Comparison of ENCODE assay signal across 9 cellular contexts in the genomic region with DNA sequence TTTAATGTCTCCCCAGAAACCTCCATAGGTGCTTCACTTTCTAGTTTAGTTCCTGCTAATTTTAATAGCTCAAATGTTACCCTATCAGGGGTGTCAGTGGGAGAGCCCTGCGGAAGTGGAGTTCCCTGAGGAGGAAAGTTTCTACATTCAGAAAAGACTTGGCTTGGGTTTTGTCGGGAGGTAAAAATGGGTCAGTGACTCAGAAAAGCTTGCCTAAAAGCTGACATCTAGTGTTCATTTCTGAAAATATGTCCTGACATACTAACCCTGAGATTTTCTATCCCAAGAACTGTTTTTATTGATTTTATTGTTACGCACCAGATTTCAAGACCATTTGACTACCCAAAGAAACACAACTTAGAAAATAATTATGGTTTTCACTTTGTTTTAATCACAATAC. TPM values are rescaled to one million over a fixed set of nuclear protein-coding genes. Genes with fewer than 3 reads are reported as not detected.
DNase-seq lines count a peak whose midpoint lies in the region; ATAC-seq and TF ChIP-seq lines count a peak whose summit lies in the region.
"Had no signal": no experiment of that assay in that cellular context is flagged by ENCODE, and none has a peak within 500 bp of the region (broad histone marks: within the 10 kb centered on the region; RNA-seq: fewer than 3 reads in every experiment).

No MANE protein-coding gene starts in this region.

- peaks cover 38% of the 10 kb centered on the region for H3K36me3 Mint-ChIP-seq in MCF 10A (ENCODE audit: insufficient read depth, unreplicated experiment)
- H3K36me3 Mint-ChIP-seq in type B pancreatic cell, result peaks cover 3% of the 10 kb centered on the region

- BruUV-seq in MCF 10A (replicated peaks; lab: Mats Ljungman, UMichigan), result no TSS peak

- CTCF ChIA-PET in MCF 10A (lab: Yijun Ruan, JAX), result interaction anchor here (0.5 to 4.4 kb wide), 15 partner anchors 9 to 332 kb away, joined by 3 to 49 read pairs (median 5); no protein-coding TSS in a partner anchor

- H3K4me3 Mint-ChIP-seq in MCF 10A (ENCODE audit: unreplicated experiment), result no peak overlapping the region
- no peak overlapping the region for H3K4me3 Mint-ChIP-seq in type B pancreatic cell
- H3K4me3 Mint-ChIP-seq: activated naive CD4-positive, alpha-beta T cell treated with anti-CD3 and anti-CD28 coated beads, Interleukin-2, amount 10 ng/mL, durations not matched to agents 7 days and 5 days had no signal

- H3K36me3 ChIP-seq in breast epithelium, result no peaks in the 10 kb centered on the region
- no peaks in the 10 kb centered on the region for H3K36me3 ChIP-seq in fibroblast of lung (ENCODE audit: control insufficient read depth, insufficient read depth, low read length)
- no peaks in the 10 kb centered on the region for H3K36me3 ChIP-seq in vagina

- H4K20me1 ChIP-seq in fibroblast of lung (ENCODE audit: control insufficient read depth, extremely low read depth, insufficient read depth, low read length), result no peaks in the 10 kb centered on the region

- no peaks in the 10 kb centered on the region for H3K27me3 ChIP-seq in breast epithelium
- H3K27me3 ChIP-seq in fibroblast of lung (ENCODE audit: control insufficient read depth, insufficient read depth, low read length), result no peaks in the 10 kb centered on the region
- H3K27me3 ChIP-seq in vagina, result no peaks in the 10 kb centered on the region

- no peaks in the 10 kb centered on the region for H3K4me1 ChIP-seq in breast epithelium
- H3K4me1 ChIP-seq in fibroblast of lung (ENCODE audit: control insufficient read depth, extremely low read depth, insufficient read depth, low read length), result no peaks in the 10 kb centered on the region
- H3K4me1 ChIP-seq in vagina, result peaks cover 9% of the 10 kb centered on the region

- TF ChIP-seq POLR2A in breast epithelium (IDR thresholded peaks at IDR 0.05) (no peak), vagina (IDR thresholded peaks at IDR 0.05) (no peak)

- H3K9me3 ChIP-seq in breast epithelium (no peaks in the 10 kb centered on the region), fibroblast of lung (ENCODE audit: control insufficient read depth, insufficient read depth, low read depth, low read length) (no peaks in the 10 kb centered on the region), vagina (no peaks in the 10 kb centered on the region)

- H3K4me1 Mint-ChIP-seq in MCF 10A (ENCODE audit: insufficient read depth, unreplicated experiment) (peaks cover 11% of the 10 kb centered on the region), type B pancreatic cell (ENCODE audit: unreplicated experiment) (peaks cover 7% of the 10 kb centered on the region)

- DNase-seq in MCF 10A (ENCODE audit: unreplicated experiment) (peak; percentile 33), breast epithelium (ENCODE audit: low spot score in 2 of 2) (no peak), OCI-M1 (lab: John Stamatoyannopoulos, UW) (peak; percentile 97), fibroblast of lung (ENCODE audit: low read depth in 2 of 2) (peak; percentile 24 to 52), type B pancreatic cell (ENCODE audit: extremely low spot score, unreplicated experiment) (no peak), vagina (ENCODE audit: extremely low spot score in 2 of 2) (no peak)
- DNase-seq: activated naive CD4-positive, alpha-beta T cell treated with anti-CD3 and anti-CD28 coated beads, Interleukin-2, amount 10 ng/mL, durations not matched to agents 7 days and 5 days had no signal

- H3K9ac ChIP-seq in fibroblast of lung (ENCODE audit: insufficient read depth, low read length), result no peak overlapping the region

- TF ChIP-seq CTCF in MCF 10A (IDR thresholded peaks at IDR 0.05; ENCODE audit: unreplicated experiment) (peak; percentile 33), breast epithelium (IDR thresholded peaks at IDR 0.05) (no peak), fibroblast of lung (conservative IDR thresholded peaks at IDR 0.05 in 1 of 2, IDR thresholded peaks at IDR 0.05 in 1 of 2; ENCODE audit: low read depth in 1 of 2, low read length in 2 of 2) (peak in 1 of 2 donors; percentile 30), type B pancreatic cell (conservative IDR thresholded peaks at IDR 0.05) (peak; percentile 25), vagina (IDR thresholded peaks at IDR 0.05) (no peak)

- no peak overlapping the region for H3K4me2 ChIP-seq in fibroblast of lung (ENCODE audit: extremely low read depth, insufficient read depth, low read length)

- H3K9me3 Mint-ChIP-seq in MCF 10A (ENCODE audit: unreplicated experiment) (no peaks in the 10 kb centered on the region), type B pancreatic cell (no peaks in the 10 kb centered on the region)
- H3K9me3 Mint-ChIP-seq: activated naive CD4-positive, alpha-beta T cell treated with anti-CD3 and anti-CD28 coated beads, Interleukin-2, amount 10 ng/mL, durations not matched to agents 7 days and 5 days had no signal

- POLR2A ChIA-PET in MCF 10A (lab: Yijun Ruan, JAX), result interaction anchor here (0.8 to 2.0 kb wide), 3 partner anchors 9 to 272 kb away, joined by 3 to 5 read pairs (median 3); a partner anchor contains a TSS

- H3K27me3 Mint-ChIP-seq in MCF 10A (ENCODE audit: insufficient read depth, unreplicated experiment), result no peaks in the 10 kb centered on the region
- no peaks in the 10 kb centered on the region for H3K27me3 Mint-ChIP-seq in type B pancreatic cell
- H3K27me3 Mint-ChIP-seq: activated naive CD4-positive, alpha-beta T cell treated with anti-CD3 and anti-CD28 coated beads, Interleukin-2, amount 10 ng/mL, durations not matched to agents 7 days and 5 days had no signal

- peaks cover 11% of the 10 kb centered on the region for H3K79me2 ChIP-seq in fibroblast of lung (ENCODE audit: control insufficient read depth, insufficient read depth, low read length)

- no peak overlapping the region for H3K27ac Mint-ChIP-seq in MCF 10A (ENCODE audit: low read depth, unreplicated experiment)
- no peak overlapping the region for H3K27ac Mint-ChIP-seq in type B pancreatic cell
- H3K27ac Mint-ChIP-seq: activated naive CD4-positive, alpha-beta T cell treated with anti-CD3 and anti-CD28 coated beads, Interleukin-2, amount 10 ng/mL, durations not matched to agents 7 days and 5 days had no signal

- ATAC-seq in GM18907 (IDR thresholded peaks at IDR 0.05; ENCODE audit: unreplicated experiment) (no peak), HG03095 (IDR thresholded peaks at IDR 0.05; ENCODE audit: unreplicated experiment) (no peak)

- intact Hi-C loops in MCF 10A (cut with micrococcal nuclease), result no loop called here
- intact Hi-C loops in breast epithelium (cut with DNase I; ENCODE audit: low total_unique reads), result no loop called here
- intact Hi-C loops in vagina (cut with DNase I), result no loop called here

- H3K27ac ChIP-seq in breast epithelium, result no peak overlapping the region
- no peak overlapping the region for H3K27ac ChIP-seq in fibroblast of lung (ENCODE audit: insufficient read depth, low read length)
- no peak overlapping the region for H3K27ac ChIP-seq in vagina

- H3K4me3 ChIP-seq in breast epithelium, result no peak overlapping the region
- no peak overlapping the region for H3K4me3 ChIP-seq in fibroblast of lung (replicated peaks in 1 of 4; ENCODE audit: control extremely low read depth in 1 of 4, insufficient read depth in 1 of 4, low read depth in 3 of 4, low read length in 4 of 4)
- no peak overlapping the region for H3K4me3 ChIP-seq in vagina

- H2AFZ ChIP-seq in fibroblast of lung (ENCODE audit: low read length), result no peak overlapping the region

RNA-seq across cellular contexts. Expression of a gene that starts 40.9 kb away (rescaled TPM):
- 2.9 and 3.3 TPM in 2 replicates for total RNA-seq in MCF 10A (2022)
- 1 to 10 TPM in 1 of 3 donors, under 1 TPM in 2; 0.16 to 2.6 (median 0.66) TPM for total RNA-seq in breast epithelium
- 0.51 and 0.83 TPM in 2 replicates for total RNA-seq in fibroblast of lung
- polyA plus RNA-seq in fibroblast of lung, result 0.45 and 0.73 TPM in 2 replicates
- polyA plus RNA-seq in fibroblast of lung (2012), result 0.75 and 0.78 TPM in 2 replicates
- polyA minus RNA-seq in fibroblast of lung (ENCODE audit: low replicate concordance), result 0.82 TPM in 1 of 2 replicates, not detected in the other
- total RNA-seq in type B pancreatic cell (ENCODE audit: low replicate concordance), result 4.9 and 11.8 TPM in 2 replicates
- total RNA-seq in vagina, result 0.49 TPM

Comparison
In these comparisons a context has a peak if more than half of its experiments do, and no peak if none do; other contexts are left out.
1. DNase-seq: peak in MCF 10A (single experiment), OCI-M1 (single experiment) and fibroblast of lung (2 of 2); none in breast epithelium (0 of 2), type B pancreatic cell (single experiment) and vagina (0 of 2).
2. CTCF ChIP-seq: peak in MCF 10A (single experiment) and type B pancreatic cell (single experiment); none in breast epithelium (0 of 3) and vagina (0 of 3).